Comparison of ENCODE assay signal across 18 cellular contexts in the genomic region with DNA sequence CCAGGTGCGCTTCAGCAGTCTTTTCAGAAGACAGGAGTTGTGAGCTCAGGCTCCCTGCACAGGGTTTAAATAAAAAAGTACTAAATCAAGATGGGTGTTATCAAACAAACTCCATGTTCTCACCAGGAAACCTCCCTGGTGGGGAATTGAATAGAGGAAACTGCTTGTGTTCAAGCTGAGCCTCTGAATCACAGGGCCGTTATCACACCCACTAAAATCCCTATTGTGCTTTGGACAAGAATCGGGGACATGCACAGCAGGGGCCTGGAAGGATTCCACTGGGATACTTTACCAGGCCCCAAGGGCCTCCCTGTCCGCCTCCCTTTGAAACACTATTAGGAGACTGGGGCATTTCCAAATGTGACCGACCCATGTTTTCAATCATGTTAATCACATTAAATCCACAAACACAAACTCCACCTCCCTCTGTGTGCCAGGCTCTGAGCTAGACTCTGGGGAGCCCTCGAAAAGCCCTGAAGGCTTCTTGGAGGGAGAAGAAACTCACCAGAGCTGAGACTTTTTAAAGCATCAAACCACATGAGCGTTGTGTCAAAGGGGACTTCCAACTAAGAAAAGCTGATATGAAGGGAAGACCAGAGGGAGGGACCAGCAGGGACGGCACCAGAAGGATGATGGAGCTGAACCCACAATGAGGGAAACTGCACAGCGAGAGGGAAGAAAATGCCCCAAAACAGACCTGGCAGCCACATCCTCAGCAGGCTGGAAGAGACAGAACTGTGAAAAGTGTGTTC.
DNase-seq lines count a peak whose midpoint lies in the region; ATAC-seq and TF ChIP-seq lines count a peak whose summit lies in the region.
"Had no signal": no experiment of that assay in that cellular context is flagged by ENCODE, and none has a peak within 500 bp of the region (broad histone marks: within the 10 kb centered on the region; RNA-seq: fewer than 3 reads in every experiment).

No MANE protein-coding gene starts in this region.

- no peak for ATAC-seq in stimulated activated naive CD8-positive, alpha-beta T cell treated with anti-CD3 and anti-CD28 coated beads, Interleukin-15, Interleukin-2, amounts not matched to agents 100 U/mL and 50 U/mL, for 24 hours
- ATAC-seq: A549 had no signal

- peaks cover 4% of the 10 kb centered on the region for H3K27me3 Mint-ChIP-seq in activated T-helper 2 cell treated with anti-CD3 and anti-CD28 coated beads, Interferon-gamma antibody, Interleukin-2, Interleukin-4, amounts not matched to agents 10 μg/mL and 5 μg/mL and 100 μg/mL, durations not matched to agents 14 hours and 24 hours and 36 hours (ENCODE audit: low read depth)

- H3K36me3 ChIP-seq in A673 (ENCODE audit: insufficient read depth, low read length, poor library complexity, severe bottlenecking) (no peaks in the 10 kb centered on the region), H7 (replicated peaks; ENCODE audit: control insufficient read depth, insufficient read depth, low read length) (no peaks in the 10 kb centered on the region), NT2/D1 (ENCODE audit: insufficient read depth, insufficient read length, low read length) (no peaks in the 10 kb centered on the region)
- H3K36me3 ChIP-seq: SJCRH30 had no signal

- CTCF ChIA-PET in A673 (lab: Charles Lee) = no interaction called here

- no peak overlapping the region for H3K4me3 Mint-ChIP-seq in activated T-helper 2 cell treated with anti-CD3 and anti-CD28 coated beads, Interferon-gamma antibody, Interleukin-2, Interleukin-4, amounts not matched to agents 10 μg/mL and 5 μg/mL and 100 μg/mL, durations not matched to agents 14 hours and 24 hours and 36 hours (ENCODE audit: low read depth)

- peaks cover 18% of the 10 kb centered on the region for H3K4me1 ChIP-seq in A673 (ENCODE audit: insufficient read depth, low read length, poor library complexity, severe bottlenecking)
- H3K4me1 ChIP-seq in NT2/D1 (ENCODE audit: insufficient read depth, insufficient read length) = peaks cover 9% of the 10 kb centered on the region
- H3K4me1 ChIP-seq: A549, SJCRH30 had no signal

- DNase-seq in A673 (ENCODE audit: low spot score) = peak; percentile 91
- peak; percentile 26 for DNase-seq in H7
- no peak for DNase-seq in NT2/D1 (ENCODE audit: low read depth, low spot score)
- peak; percentile 9 for DNase-seq in fibroblast of pulmonary artery (ENCODE audit: low read depth)
- no peak for DNase-seq in stimulated activated naive CD8-positive, alpha-beta T cell treated with anti-CD3 and anti-CD28 coated beads, Interleukin-15, Interleukin-2, amounts not matched to agents 100 U/mL and 50 U/mL, for 24 hours
- DNase-seq in UCSD-AML1 (lab: John Stamatoyannopoulos, UW; ENCODE audit: unreplicated experiment) = no peak
- DNase-seq in NCI-H1694 (lab: John Stamatoyannopoulos, UW) = no peak
- DNase-seq in activated T-helper 2 cell treated with anti-CD3 and anti-CD28 coated beads, Interferon-gamma antibody, Interleukin-2, Interleukin-4, amounts not matched to agents 10 μg/mL and 5 μg/mL and 100 μg/mL, durations not matched to agents 14 hours and 24 hours and 36 hours (ENCODE audit: low spot score) = no peak
- DNase-seq: HCEC 1CT, KBM-7, NCI-H1417 treated with DMSO at 0.1 percent for 48 hours, NCI-H2107, NCI-H446, NCI-H748 treated with DMSO at 0.1 percent for 48 hours, PC-9, SJCRH30 had no signal

- no peaks in the 10 kb centered on the region for H3K9me3 ChIP-seq in A673 (ENCODE audit: low read depth, low read length, poor library complexity, severe bottlenecking)
- no peaks in the 10 kb centered on the region for H3K9me3 ChIP-seq in NT2/D1 (ENCODE audit: insufficient read depth, low read length)
- H3K9me3 ChIP-seq: A549, SJCRH30 had no signal

- no peak for TF ChIP-seq CTCF in A673 (conservative IDR thresholded peaks at IDR 0.05; ENCODE audit: low read depth, low read length)
- no peak for TF ChIP-seq CTCF in fibroblast of pulmonary artery (IDR thresholded peaks at IDR 0.05; ENCODE audit: low read length, missing control alignments)

- intact Hi-C loops in A673 (cut with micrococcal nuclease; ENCODE audit: unreplicated experiment) = loop anchor here (10.0 kb wide), 1 partner anchor 462 kb away; a partner anchor contains a TSS
- intact Hi-C loops in activated T-helper 2 cell treated with anti-CD3 and anti-CD28 coated beads, Interferon-gamma antibody, Interleukin-2, Interleukin-4, amounts not matched to agents 10 μg/mL and 5 μg/mL and 100 μg/mL, durations not matched to agents 14 hours and 24 hours and 36 hours (cut with micrococcal nuclease) = no loop called here

- H3K4me3 ChIP-seq in A673 (ENCODE audit: low read depth, low read length, poor library complexity, severe bottlenecking) (no peak overlapping the region), H7 (ENCODE audit: insufficient read depth, low read depth, low read length) (no peak overlapping the region), NT2/D1 (ENCODE audit: insufficient read length, low read depth) (no peak overlapping the region), fibroblast of pulmonary artery (replicated peaks; ENCODE audit: low read depth, low read length) (no peak overlapping the region)
- H3K4me3 ChIP-seq: A549, PC-9, SJCRH30 had no signal

- POLR2A ChIA-PET in A673 (lab: Charles Lee; ENCODE audit: low non-redundant PET) = interaction anchor here (0.6 kb wide), 2 partner anchors 167 to 225 kb away, joined by 3 read pairs; no protein-coding TSS in a partner anchor

- H3K27me3 ChIP-seq in A673 (replicated peaks; ENCODE audit: insufficient read depth, low read depth, low read length, poor library complexity) (no peaks in the 10 kb centered on the region), H7 (ENCODE audit: control insufficient read depth, insufficient read depth, low read length) (0 out of 2 replicates have a peak, but pooled peaks cover 2% of the 10 kb centered on the region), NT2/D1 (ENCODE audit: insufficient read depth, insufficient read length) (no peaks in the 10 kb centered on the region)

- H3K36me3 Mint-ChIP-seq in activated T-helper 2 cell treated with anti-CD3 and anti-CD28 coated beads, Interferon-gamma antibody, Interleukin-2, Interleukin-4, amounts not matched to agents 10 μg/mL and 5 μg/mL and 100 μg/mL, durations not matched to agents 14 hours and 24 hours and 36 hours (ENCODE audit: low read depth) = no peaks in the 10 kb centered on the region

- BruUV-seq in A673 (replicated peaks; lab: Mats Ljungman, UMichigan) = no TSS peak

- H3K4me1 Mint-ChIP-seq in activated T-helper 2 cell treated with anti-CD3 and anti-CD28 coated beads, Interferon-gamma antibody, Interleukin-2, Interleukin-4, amounts not matched to agents 10 μg/mL and 5 μg/mL and 100 μg/mL, durations not matched to agents 14 hours and 24 hours and 36 hours (ENCODE audit: low read depth) = no peaks in the 10 kb centered on the region

- H3K9me3 Mint-ChIP-seq in activated T-helper 2 cell treated with anti-CD3 and anti-CD28 coated beads, Interferon-gamma antibody, Interleukin-2, Interleukin-4, amounts not matched to agents 10 μg/mL and 5 μg/mL and 100 μg/mL, durations not matched to agents 14 hours and 24 hours and 36 hours = no peaks in the 10 kb centered on the region

- no peak overlapping the region for H3K27ac ChIP-seq in A673 (ENCODE audit: low read depth, low read length, poor library complexity, severe bottlenecking)
- H3K27ac ChIP-seq: A549, C4-2B, PC-9, SJCRH30 had no signal

- peak overlapping the region; percentile 8 for H3K9ac ChIP-seq in NT2/D1 (ENCODE audit: insufficient read length, low read depth)

- no peak overlapping the region for H3K27ac Mint-ChIP-seq in activated T-helper 2 cell treated with anti-CD3 and anti-CD28 coated beads, Interferon-gamma antibody, Interleukin-2, Interleukin-4, amounts not matched to agents 10 μg/mL and 5 μg/mL and 100 μg/mL, durations not matched to agents 14 hours and 24 hours and 36 hours

Comparison
In these comparisons a context has a peak if more than half of its experiments do, and no peak if none do; other contexts are left out.
1. DNase-seq: peak in A673 (single experiment), H7 (single experiment) and fibroblast of pulmonary artery (single experiment); none in NT2/D1 (single experiment), stimulated activated naive CD8-positive, alpha-beta T cell treated with anti-CD3 and anti-CD28 coated beads, Interleukin-15, Interleukin-2, amounts not matched to agents 100 U/mL and 50 U/mL, for 24 hours (single experiment), UCSD-AML1 (single experiment), NCI-H1694 (single experiment) and activated T-helper 2 cell treated with anti-CD3 and anti-CD28 coated beads, Interferon-gamma antibody, Interleukin-2, Interleukin-4, amounts not matched to agents 10 μg/mL and 5 μg/mL and 100 μg/mL, durations not matched to agents 14 hours and 24 hours and 36 hours (single experiment).